Comparison of ENCODE assay signal across 10 cellular contexts in genomic region chr15:65182538-65182937, GRCh38. TPM values are rescaled to one million over a fixed set of nuclear protein-coding genes. Genes with fewer than 3 reads are reported as not detected.
DNase-seq lines count a peak whose midpoint lies in the region; ATAC-seq and TF ChIP-seq lines count a peak whose summit lies in the region.
"Had no signal": no experiment of that assay in that cellular context is flagged by ENCODE, and none has a peak within 500 bp of the region (broad histone marks: within the 10 kb centered on the region; RNA-seq: fewer than 3 reads in every experiment).

No MANE protein-coding gene starts in this region.

- H3K36me3 ChIP-seq in SK-N-MC (ENCODE audit: insufficient read depth, low read length) (peaks cover 35% of the 10 kb centered on the region), gastroesophageal sphincter (peaks cover 3 to 25% of the 10 kb centered on the region in 2 donors)

- no peak for ATAC-seq in activated T-cell treated with anti-CD3 and anti-CD28 coated beads, Interleukin-2, amount 50 U/mL, for 4 hours
- ATAC-seq in gastroesophageal sphincter (no peak), GM18867 (IDR thresholded peaks at IDR 0.05; ENCODE audit: unreplicated experiment) (no peak)
- ATAC-seq in stimulated activated naive B cell treated with anti-CD40 and anti-IgM and Interleukin-4, amounts not matched to agents 10 μg/mL and 1 μg/mL and 100 μg/mL, for 72 hours (replicated peaks) = no peak

- no peaks in the 10 kb centered on the region for H3K27me3 ChIP-seq in gastroesophageal sphincter

- TF ChIP-seq CTCF in gastroesophageal sphincter (IDR thresholded peaks at IDR 0.05) = no peak

- H3K4me1 Mint-ChIP-seq in activated T-cell treated with anti-CD3 and anti-CD28 coated beads, Interleukin-2, amount 50 U/mL, for 4 hours (ENCODE audit: low read depth) = peaks cover 35% of the 10 kb centered on the region
- H3K4me1 Mint-ChIP-seq in stimulated activated naive B cell treated with anti-CD40 and anti-IgM and Interleukin-4, amounts not matched to agents 10 μg/mL and 1 μg/mL and 100 μg/mL, for 72 hours = peaks cover 9 to 27% of the 10 kb centered on the region in 2 donors

- peak overlapping the region; percentile 96 for H3K4me3 Mint-ChIP-seq in activated T-cell treated with anti-CD3 and anti-CD28 coated beads, Interleukin-2, amount 50 U/mL, for 4 hours
- H3K4me3 Mint-ChIP-seq in stimulated activated naive B cell treated with anti-CD40 and anti-IgM and Interleukin-4, amounts not matched to agents 10 μg/mL and 1 μg/mL and 100 μg/mL, for 72 hours = peak overlapping the region; percentile 94

- H3K9me3 Mint-ChIP-seq in activated T-cell treated with anti-CD3 and anti-CD28 coated beads, Interleukin-2, amount 50 U/mL, for 4 hours = no peaks in the 10 kb centered on the region
- H3K9me3 Mint-ChIP-seq in stimulated activated naive B cell treated with anti-CD40 and anti-IgM and Interleukin-4, amounts not matched to agents 10 μg/mL and 1 μg/mL and 100 μg/mL, for 72 hours = no peaks in the 10 kb centered on the region

- H3K4me3 ChIP-seq in SK-N-MC (no peak overlapping the region), gastroesophageal sphincter (peak overlapping the region in 1 of 2 donors; percentile 82)

- no peak for TF ChIP-seq EP300 in gastroesophageal sphincter (IDR thresholded peaks at IDR 0.05)

- peak overlapping the region; percentile 2 for H3K9ac ChIP-seq in SK-N-MC (ENCODE audit: insufficient read length)

- DNase-seq in activated T-cell treated with anti-CD3 and anti-CD28 coated beads, Interleukin-2, amount 50 U/mL, for 4 hours = no peak
- DNase-seq in activated T-cell treated with anti-CD3 and anti-CD28 coated beads, Interleukin-2, amount 50 U/mL, for 48 hours = no peak
- DNase-seq in SK-N-MC (ENCODE audit: low read depth, low spot score) (no peak), NCI-H146 treated with DMSO at 0.1 percent for 48 hours (lab: John Stamatoyannopoulos, UW; ENCODE audit: unreplicated experiment) (no peak), DMS79 (lab: John Stamatoyannopoulos, UW) (no peak)
- no peak for DNase-seq in stimulated activated naive B cell treated with anti-CD40 and anti-IgM and Interleukin-4, amounts not matched to agents 10 μg/mL and 1 μg/mL and 100 μg/mL, for 72 hours
- DNase-seq: stimulated activated CD4-positive, alpha-beta T cell treated with anti-CD3 and anti-CD28 coated beads, Interleukin-12 subunit alpha, Interleukin-12 subunit beta, amount 100 ng/mL, for 4 hours had no signal

- H3K4me1 ChIP-seq in gastroesophageal sphincter = peaks cover 0 to 61% (median 9%) of the 10 kb centered on the region in 3 donors

- TF ChIP-seq POLR2A in gastroesophageal sphincter (IDR thresholded peaks at IDR 0.05) = no peak

- H3K27ac ChIP-seq in SK-N-MC (no peak overlapping the region), gastroesophageal sphincter (peak overlapping the region in 3 of 4 donors; percentile 14 to 96 (median 96))

- H3K27ac Mint-ChIP-seq in stimulated activated naive B cell treated with anti-CD40 and anti-IgM and Interleukin-4, amounts not matched to agents 10 μg/mL and 1 μg/mL and 100 μg/mL, for 72 hours = peak overlapping the region; percentile 31

- no peaks in the 10 kb centered on the region for H3K27me3 Mint-ChIP-seq in activated T-cell treated with anti-CD3 and anti-CD28 coated beads, Interleukin-2, amount 50 U/mL, for 4 hours (ENCODE audit: low read depth)
- no peaks in the 10 kb centered on the region for H3K27me3 Mint-ChIP-seq in stimulated activated naive B cell treated with anti-CD40 and anti-IgM and Interleukin-4, amounts not matched to agents 10 μg/mL and 1 μg/mL and 100 μg/mL, for 72 hours

- H3K9me3 ChIP-seq in SK-N-MC (ENCODE audit: low read depth, low read length) (no peaks in the 10 kb centered on the region), gastroesophageal sphincter (no peaks in the 10 kb centered on the region)

- H3K36me3 Mint-ChIP-seq in activated T-cell treated with anti-CD3 and anti-CD28 coated beads, Interleukin-2, amount 50 U/mL, for 4 hours (ENCODE audit: insufficient read depth) = peaks cover 6% of the 10 kb centered on the region
- peaks cover 3 to 8% of the 10 kb centered on the region in 2 donors for H3K36me3 Mint-ChIP-seq in stimulated activated naive B cell treated with anti-CD40 and anti-IgM and Interleukin-4, amounts not matched to agents 10 μg/mL and 1 μg/mL and 100 μg/mL, for 72 hours

- 61 to 74% methylated on average over 3 to 4 of the region's 4 CpGs for WGBS in gastroesophageal sphincter (ENCODE audit: low coverage in 1 of 2), 2 donors

RNA-seq across cellular contexts. Expression of gene CLPX, which starts 2.6 kb away (rescaled TPM):
- total RNA-seq in activated T-cell treated with anti-CD3 and anti-CD28 coated beads, Interleukin-2, amount 50 U/mL, for 4 hours = 10 to 100 TPM; 56.2 to 62.4 (median 58.0) TPM
- total RNA-seq in gastroesophageal sphincter = 10 to 100 TPM; 40.1 to 68.8 (median 55.6) TPM

RNA-seq across cellular contexts. Expression of gene CILP, which starts 28.7 kb away (rescaled TPM):
- under 1 TPM; 0.08 to 0.13 (median 0.08) TPM for total RNA-seq in activated T-cell treated with anti-CD3 and anti-CD28 coated beads, Interleukin-2, amount 50 U/mL, for 4 hours
- 100 to 1,000 TPM in 1 of 4 donors, 10 to 100 TPM in 3; 43.7 to 114 (median 74.5) TPM for total RNA-seq in gastroesophageal sphincter
- total RNA-seq: NCI-H460 had no signal

RNA-seq across cellular contexts. Expression of gene PDCD7, which starts 48.9 kb away (rescaled TPM):
- 10 to 100 TPM; 35.0 to 38.7 (median 36.1) TPM for total RNA-seq in activated T-cell treated with anti-CD3 and anti-CD28 coated beads, Interleukin-2, amount 50 U/mL, for 4 hours
- 10 to 100 TPM; 26.4 to 70.7 (median 30.4) TPM for total RNA-seq in gastroesophageal sphincter

Comparison
In these comparisons a context has a peak if more than half of its experiments do, and no peak if none do; other contexts are left out.
1. RNA of gene CILP, which starts 28.7 kb away (total RNA-seq): 43.7 to 114 TPM in gastroesophageal sphincter; 0.08 to 0.13 TPM in activated T-cell treated with anti-CD3 and anti-CD28 coated beads, Interleukin-2, amount 50 U/mL, for 4 hours; every median in the first group is over 10 times any median in the second.